In genomic region chr11:75197512-75198277, GRCh38 we compare ENCODE assay signal across 1 cellular context.
TF ChIP-seq lines count a peak whose summit lies in the region.

No MANE protein-coding gene starts in this region.

TF ChIP-seq in HepG2, 621 proteins besides CTCF, POLR2A, EP300 and RAD21:
- TF ChIP-seq CEBPZ (IDR thresholded peaks at IDR 0.05; ENCODE audit: low read length) (no peak), GFI1 (CRISPR knock-in tag; IDR thresholded peaks at IDR 0.05; ENCODE audit: borderline replicate concordance) (no peak), ZNF484 (CRISPR knock-in tag; IDR thresholded peaks at IDR 0.05; ENCODE audit: borderline replicate concordance, low read depth) (no peak), TAF15 (IDR thresholded peaks at IDR 0.05; ENCODE audit: low read depth, low read length, poor library complexity, severe bottlenecking) (no peak), ZNF3 (CRISPR knock-in tag; IDR thresholded peaks at IDR 0.05) (0 out of 2 replicates have a peak, but pooled peaks have one; percentile 56)
- TF ChIP-seq, protein P1, sequence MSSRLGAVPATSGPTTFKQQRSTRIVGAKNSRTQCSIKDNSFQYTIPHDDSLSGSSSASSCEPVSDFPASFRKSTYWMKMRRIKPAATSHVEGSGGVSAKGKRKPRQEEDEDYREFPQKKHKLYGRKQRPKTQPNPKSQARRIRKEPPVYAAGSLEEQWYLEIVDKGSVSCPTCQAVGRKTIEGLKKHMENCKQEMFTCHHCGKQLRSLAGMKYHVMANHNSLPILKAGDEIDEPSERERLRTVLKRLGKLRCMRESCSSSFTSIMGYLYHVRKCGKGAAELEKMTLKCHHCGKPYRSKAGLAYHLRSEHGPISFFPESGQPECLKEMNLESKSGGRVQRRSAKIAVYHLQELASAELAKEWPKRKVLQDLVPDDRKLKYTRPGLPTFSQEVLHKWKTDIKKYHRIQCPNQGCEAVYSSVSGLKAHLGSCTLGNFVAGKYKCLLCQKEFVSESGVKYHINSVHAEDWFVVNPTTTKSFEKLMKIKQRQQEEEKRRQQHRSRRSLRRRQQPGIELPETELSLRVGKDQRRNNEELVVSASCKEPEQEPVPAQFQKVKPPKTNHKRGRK (CRISPR knock-in tag; IDR thresholded peaks at IDR 0.05), result no peak
